9 cellular contexts compared by ENCODE assay signal in genomic region chr5:150789943-150790611, GRCh38. TPM values are rescaled to one million over a fixed set of nuclear protein-coding genes. Genes with fewer than 3 reads are reported as not detected.
A peak's percentile ranks its signal among the peaks of the same experiment; 100 is the strongest.
DNase-seq lines count a peak whose midpoint lies in the region; ATAC-seq and TF ChIP-seq lines count a peak whose summit lies in the region.
"Had no signal": no experiment of that assay in that cellular context is flagged by ENCODE, and none has a peak within 500 bp of the region (broad histone marks: within the 10 kb centered on the region; RNA-seq: fewer than 3 reads in every experiment).

No MANE protein-coding gene starts in this region.

- H3K4me3 Mint-ChIP-seq in endothelial cell (ENCODE audit: unreplicated experiment), result no peak overlapping the region

- ATAC-seq in GM19324 (IDR thresholded peaks at IDR 0.05; ENCODE audit: low FRiP score, unreplicated experiment) (peak; percentile 56), HG03342 (IDR thresholded peaks at IDR 0.05; ENCODE audit: unreplicated experiment) (peak; percentile 96)

- POLR2A ChIA-PET in AG04449 (lab: Yijun Ruan, JAX), result interaction anchor here (2.6 kb wide), 1 partner anchor 10 kb away, joined by 35 read pairs; the partner anchor contains the start of gene SMIM3

- H3K27ac Mint-ChIP-seq in endothelial cell (ENCODE audit: unreplicated experiment), result no peak overlapping the region

- H3K27me3 Mint-ChIP-seq in endothelial cell (ENCODE audit: unreplicated experiment), result no peaks in the 10 kb centered on the region

- no peaks in the 10 kb centered on the region for H3K9me3 Mint-ChIP-seq in endothelial cell (ENCODE audit: unreplicated experiment)

- no peaks in the 10 kb centered on the region for H3K27me3 ChIP-seq in ascending aorta

- TF ChIP-seq CTCF in AG04449 (IDR thresholded peaks at IDR 0.05; ENCODE audit: insufficient read depth, low read length, missing control alignments) (no peak), ascending aorta (IDR thresholded peaks at IDR 0.05) (no peak), endothelial cell (IDR thresholded peaks at IDR 0.05; ENCODE audit: unreplicated experiment) (no peak)

- peak overlapping the region; percentile 41 to 77 for H3K27ac ChIP-seq in ascending aorta
- H3K27ac ChIP-seq: parathyroid adenoma had no signal

- peak overlapping the region; percentile 25; the same call in 1 of the 2 replicates for H3K4me3 ChIP-seq in AG04449 (ENCODE audit: low read depth, low read length)
- peak overlapping the region in 1 of 2 donors; percentile 36 for H3K4me3 ChIP-seq in ascending aorta

- CTCF ChIA-PET in AG04449 (lab: Yijun Ruan, JAX), result interaction anchor here (1.1 to 5.1 kb wide), 6 partner anchors 8 to 229 kb away, joined by 3 to 60 read pairs (median 9); partner anchors contain the start of gene RBM22

- peaks cover 10% of the 10 kb centered on the region for H3K4me1 Mint-ChIP-seq in endothelial cell (ENCODE audit: unreplicated experiment)

- intact Hi-C loops in ascending aorta (cut with DNase I), result loop anchor here (10.0 kb wide), 3 partner anchors 305 to 885 kb away; partner anchors contain the start of gene PDGFRB

- H3K36me3 Mint-ChIP-seq in endothelial cell (ENCODE audit: low read depth, unreplicated experiment), result no peaks in the 10 kb centered on the region

- H3K4me1 ChIP-seq in ascending aorta, result peaks cover 3 to 41% of the 10 kb centered on the region in 2 donors
- H3K4me1 ChIP-seq: parathyroid adenoma had no signal

- peaks cover 0 to 3% of the 10 kb centered on the region in 2 donors for H3K36me3 ChIP-seq in ascending aorta

- H3K9me3 ChIP-seq in ascending aorta, result no peaks in the 10 kb centered on the region

- DNase-seq in AG04449 (ENCODE audit: low read depth, low spot score) (peak; percentile 99), T-helper 1 cell (peak in 4 of 5 donors; percentile 29 to 80 (median 40)), ascending aorta (ENCODE audit: low spot score in 2 of 2) (peak; percentile 28 to 85), kidney glomerular epithelial cell (lab: John Stamatoyannopoulos, UW) (peak; percentile 95), endothelial cell (ENCODE audit: low spot score) (no peak)
- peak; percentile 44 for DNase-seq in stimulated activated CD8-positive, alpha-beta memory T cell treated with anti-CD3 and anti-CD28 coated beads, Interleukin-12 subunit alpha, Interleukin-12 subunit beta, amount 100 ng/mL, for 1 hour (ENCODE audit: low read depth)

RNA-seq across cellular contexts. Expression of gene SMIM3, which starts 11.5 kb away (rescaled TPM):
- total RNA-seq in ascending aorta (52.4 TPM), endothelial cell (ENCODE audit: unreplicated experiment) (3.0 TPM)

RNA-seq across cellular contexts. Expression of gene DCTN4, which starts 31.3 kb away (rescaled TPM):
- total RNA-seq in ascending aorta, result 28.1 TPM
- 50.3 TPM for total RNA-seq in endothelial cell (ENCODE audit: unreplicated experiment)

RNA-seq across cellular contexts. Expression of gene IRGM, which starts 56.2 kb away (rescaled TPM):
- total RNA-seq in ascending aorta (not detected), endothelial cell (ENCODE audit: unreplicated experiment) (not detected)

Comparison
In these comparisons a context has a peak if more than half of its experiments do, and no peak if none do; other contexts are left out.
1. RNA of gene SMIM3, which starts 11.5 kb away (total RNA-seq): 52.4 TPM in ascending aorta (single experiment); 3.0 TPM in endothelial cell (single experiment); every median in the first group is over 10 times any median in the second.